18 cellular contexts compared by ENCODE assay signal in the genomic region with DNA sequence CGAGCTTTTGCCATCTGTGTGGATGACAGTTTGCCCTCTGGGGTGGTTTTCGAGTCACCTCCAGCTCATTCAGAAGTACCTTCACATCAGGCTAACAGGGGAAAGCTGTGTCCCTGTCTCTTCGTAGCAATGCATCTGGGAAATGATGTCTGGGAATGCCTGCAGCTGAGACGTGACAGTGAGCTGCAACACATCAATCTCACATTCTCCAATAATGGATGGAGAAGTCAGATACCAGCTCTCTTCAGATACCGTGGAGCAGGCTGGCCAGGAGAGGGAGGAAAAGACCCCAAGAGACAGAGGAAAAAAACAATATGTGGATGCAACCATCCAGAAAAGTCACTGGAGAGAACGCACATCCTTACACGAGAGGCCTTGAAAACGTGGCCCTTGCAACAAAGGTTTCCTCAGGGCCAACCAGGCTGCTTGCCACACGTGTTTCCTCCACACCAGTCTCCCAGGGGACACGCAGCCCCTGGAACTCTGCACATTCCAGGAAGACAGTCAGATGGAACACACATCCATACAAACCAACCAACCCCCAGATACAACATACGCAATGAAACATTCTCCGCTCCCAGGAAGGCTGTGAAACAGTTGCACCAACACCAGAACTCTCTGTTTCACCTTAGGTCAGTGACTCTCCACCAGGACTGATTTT. TPM values are rescaled to one million over a fixed set of nuclear protein-coding genes. Genes with fewer than 3 reads are reported as not detected.
DNase-seq lines count a peak whose midpoint lies in the region; ATAC-seq and TF ChIP-seq lines count a peak whose summit lies in the region.
"Had no signal": no experiment of that assay in that cellular context is flagged by ENCODE, and none has a peak within 500 bp of the region (broad histone marks: within the 10 kb centered on the region; RNA-seq: fewer than 3 reads in every experiment).

No MANE protein-coding gene starts in this region.

- H3K36me3 ChIP-seq in SK-N-SH (replicated peaks in 1 of 2; ENCODE audit: control insufficient read depth in 1 of 2, insufficient read depth in 2 of 2, low read length in 1 of 2): no peaks in the 10 kb centered on the region
- peaks cover 7% of the 10 kb centered on the region for H3K36me3 ChIP-seq in mesodermal cell (ENCODE audit: control insufficient read depth, insufficient read depth, low read length)
- H3K36me3 ChIP-seq in mesendoderm (ENCODE audit: control insufficient read depth, insufficient read depth, low read length): no peaks in the 10 kb centered on the region
- H3K36me3 ChIP-seq: HAP-1 had no signal

- TF ChIP-seq CTCF in SK-N-SH (IDR thresholded peaks at IDR 0.05): no peak

- H3K23ac ChIP-seq in mesendoderm (ENCODE audit: low read length): no peak overlapping the region

- no peak overlapping the region for H2BK5ac ChIP-seq in mesendoderm (ENCODE audit: low read length)

- TF ChIP-seq EP300 in SK-N-SH (IDR thresholded peaks at IDR 0.05; ENCODE audit: borderline replicate concordance in 1 of 2, low read depth in 1 of 2, low read length in 1 of 2): no peak

- no peak overlapping the region for H2BK15ac ChIP-seq in mesendoderm (replicated peaks; ENCODE audit: low read depth)

- H3K9me3 ChIP-seq in SK-N-SH: no peaks in the 10 kb centered on the region
- H3K9me3 ChIP-seq in mesodermal cell (ENCODE audit: control insufficient read depth, low read length): no peaks in the 10 kb centered on the region
- H3K9me3 ChIP-seq: HAP-1 had no signal

- H3K4me3 ChIP-seq in SK-N-SH (ENCODE audit: low read depth in 2 of 2, low read length in 1 of 2) (no peak overlapping the region), mesodermal cell (ENCODE audit: extremely low read depth, insufficient read depth, low read length, poor library complexity, severe bottlenecking) (no peak overlapping the region), mesendoderm (ENCODE audit: low read length) (no peak overlapping the region)
- H3K4me3 ChIP-seq: HAP-1 had no signal

- no peak overlapping the region for H2BK120ac ChIP-seq in mesendoderm (ENCODE audit: low read depth, low read length)

- ATAC-seq in SK-N-SH treated with all-trans-retinoic acid at 6 μM for 48 hours (no peak), GM21786 (IDR thresholded peaks at IDR 0.05; ENCODE audit: unreplicated experiment) (no peak)

- no peak for TF ChIP-seq RAD21 in SK-N-SH (IDR thresholded peaks at IDR 0.05; ENCODE audit: low read length)

- peak; percentile 42 for DNase-seq in SK-N-SH
- peak; percentile 25 for DNase-seq in ecto neural progenitor cell (ENCODE audit: low spot score)
- peak; percentile 61 for DNase-seq in retina
- DNase-seq in mesendoderm: no peak
- no peak for DNase-seq in COR-L47 (lab: John Stamatoyannopoulos, UW)
- DNase-seq: AML-193, DMS79 treated with DMSO at 0.1 percent for 48 hours, Karpas-422, NCI-H1417 treated with DMSO at 0.1 percent for 48 hours, NCI-H187 treated with DMSO at 0.1 percent for 48 hours, NCI-H2227 treated with DMSO at 0.1 percent for 48 hours, NCI-H524 had no signal

- no peak overlapping the region for H3K56ac ChIP-seq in mesendoderm (ENCODE audit: low read length)

- H4K20me1 ChIP-seq in SK-N-SH (ENCODE audit: insufficient read depth): no peaks in the 10 kb centered on the region

- H3F3A ChIP-seq in SK-N-SH (replicated peaks; ENCODE audit: insufficient read depth): no peaks in the 10 kb centered on the region

- H3K27ac ChIP-seq in SK-N-SH (ENCODE audit: low read depth in 2 of 2, low read length in 1 of 2) (peak overlapping the region in 1 of 2 experiments; percentile 45; a peak in 1 of 4 replicates), mesodermal cell (ENCODE audit: low read depth, low read length, severe bottlenecking) (peak overlapping the region; percentile 51), mesendoderm (ENCODE audit: low read depth, low read length) (no peak overlapping the region)
- H3K27ac ChIP-seq: 22Rv1 had no signal

- H3K4me1 ChIP-seq in SK-N-SH (ENCODE audit: control insufficient read depth in 1 of 2, insufficient read depth in 2 of 2, low read depth in 1 of 2, low read length in 1 of 2) (peaks cover 0 to 23% of the 10 kb centered on the region in 2 experiments; a peak in 1 of 4 replicates), mesodermal cell (ENCODE audit: control insufficient read depth, insufficient read depth, low read length, poor library complexity, severe bottlenecking) (no peaks in the 10 kb centered on the region), mesendoderm (ENCODE audit: control insufficient read depth, low read depth, low read length) (no peaks in the 10 kb centered on the region)
- H3K4me1 ChIP-seq: HAP-1 had no signal

- CTCF ChIA-PET in SK-N-SH (lab: Yijun Ruan, JAX): interaction anchor here (1.0 to 1.4 kb wide), 4 partner anchors 22 to 73 kb away, joined by 3 to 6 read pairs (median 4); partner anchors contain the start of gene TMEM51

- H3K79me2 ChIP-seq in SK-N-SH (ENCODE audit: insufficient read depth) (no peaks in the 10 kb centered on the region), mesendoderm (ENCODE audit: control insufficient read depth, insufficient read depth, low read length) (no peaks in the 10 kb centered on the region)

- no peak overlapping the region for H3K4ac ChIP-seq in mesendoderm (ENCODE audit: low read depth, low read length)

- 89% methylated on average over 10 of the region's 12 CpGs for WGBS in SK-N-SH (ENCODE audit: low lambda C conversion rate)
- 84 to 93% methylated on average over 4 to 7 of the region's 12 CpGs for WGBS in mesodermal cell (ENCODE audit: insufficient coverage in 2 of 2), 2 experiments
- WGBS in mesendoderm (ENCODE audit: extremely low coverage, insufficient coverage, low lambda C conversion rate): no CpG with 5 or more reads among the region's 12 CpGs

- no peak overlapping the region for H4K8ac ChIP-seq in mesendoderm (ENCODE audit: low read depth, low read length)

- POLR2A ChIA-PET in SK-N-SH (lab: Yijun Ruan, JAX): interaction anchor here (1.0 to 1.9 kb wide), 3 partner anchors 12 to 74 kb away, joined by 3 to 7 read pairs (median 3); no protein-coding TSS in a partner anchor

- no peak overlapping the region for H2AK5ac ChIP-seq in mesendoderm (ENCODE audit: low read length)

- H3K27me3 ChIP-seq in SK-N-SH (ENCODE audit: insufficient read depth) (no peaks in the 10 kb centered on the region), mesendoderm (ENCODE audit: insufficient read depth, low read length, poor library complexity) (no peaks in the 10 kb centered on the region)

- H3K18ac ChIP-seq in mesendoderm (ENCODE audit: low read length): no peak overlapping the region

- H3K4me2 ChIP-seq in SK-N-SH (no peak overlapping the region), mesendoderm (ENCODE audit: low read length) (no peak overlapping the region)

- H3K9ac ChIP-seq in SK-N-SH: no peak overlapping the region
- H3K9ac ChIP-seq in mesendoderm (ENCODE audit: low read length): no peak overlapping the region

- H2AFZ ChIP-seq in SK-N-SH (ENCODE audit: low read depth): no peak overlapping the region

- H4K5ac ChIP-seq in mesendoderm (ENCODE audit: low read length): no peak overlapping the region

- no peaks in the 10 kb centered on the region for H3K9me2 ChIP-seq in SK-N-SH

- H3K79me1 ChIP-seq in mesendoderm (ENCODE audit: low read length): no peaks in the 10 kb centered on the region

TF ChIP-seq in SK-N-SH, 30 proteins besides CTCF, POLR2A, EP300 and RAD21 (continues in another document):
- TF ChIP-seq TEAD4 (IDR thresholded peaks at IDR 0.05; ENCODE audit: borderline replicate concordance, insufficient read depth) (no peak), GATA2 (CRISPR knock-in tag; IDR thresholded peaks at IDR 0.05) (0 out of 2 replicates have a peak, but pooled peaks have one; percentile 34), TAF1 (IDR thresholded peaks at IDR 0.05; ENCODE audit: borderline replicate concordance, low read depth, low read length) (no peak)
- TF ChIP-seq, protein P1, sequence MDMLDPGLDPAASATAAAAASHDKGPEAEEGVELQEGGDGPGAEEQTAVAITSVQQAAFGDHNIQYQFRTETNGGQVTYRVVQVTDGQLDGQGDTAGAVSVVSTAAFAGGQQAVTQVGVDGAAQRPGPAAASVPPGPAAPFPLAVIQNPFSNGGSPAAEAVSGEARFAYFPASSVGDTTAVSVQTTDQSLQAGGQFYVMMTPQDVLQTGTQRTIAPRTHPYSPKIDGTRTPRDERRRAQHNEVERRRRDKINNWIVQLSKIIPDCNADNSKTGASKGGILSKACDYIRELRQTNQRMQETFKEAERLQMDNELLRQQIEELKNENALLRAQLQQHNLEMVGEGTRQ (IDR thresholded peaks at IDR 0.05; ENCODE audit: borderline replicate concordance, low read depth, low read length): no peak

TF ChIP-seq in SK-N-SH treated with all-trans-retinoic acid at 6 μM for 48 hours, 23 proteins besides CTCF, POLR2A, EP300 and RAD21 (continues in another document):
- no peak for TF ChIP-seq ARNTL (CRISPR knock-in tag; IDR thresholded peaks at IDR 0.05; ENCODE audit: borderline replicate concordance, low read depth)
- no peak for TF ChIP-seq PATZ1 (CRISPR knock-in tag; IDR thresholded peaks at IDR 0.05; ENCODE audit: borderline replicate concordance)
- TF ChIP-seq BACH2 (CRISPR knock-in tag; IDR thresholded peaks at IDR 0.05; ENCODE audit: borderline replicate concordance): no peak
- TF ChIP-seq PPARA (CRISPR knock-in tag; IDR thresholded peaks at IDR 0.05; ENCODE audit: borderline replicate concordance): no peak
- TF ChIP-seq ZFP3 (CRISPR knock-in tag; IDR thresholded peaks at IDR 0.05): no peak
- TF ChIP-seq ESRRG (CRISPR knock-in tag; IDR thresholded peaks at IDR 0.05): no peak
- TF ChIP-seq ZNF565 (CRISPR knock-in tag; conservative IDR thresholded peaks at IDR 0.05; ENCODE audit: low read depth): no peak

RNA-seq across cellular contexts. Expression of gene FHAD1, which starts 20.3 kb away (rescaled TPM):
- 0.48 and 0.55 TPM in 2 replicates for polyA plus RNA-seq in SK-N-SH (2012; rRNA removed)
- polyA plus RNA-seq in SK-N-SH (2012; cell fraction: cytosol; rRNA removed): 0.26 and 0.31 TPM in 2 replicates
- 0.82 and 1.5 TPM in 2 replicates for polyA plus RNA-seq in SK-N-SH (2012; cell fraction: nucleus; rRNA removed)
- polyA plus RNA-seq in mesodermal cell (2013, experiment 1 of 2): 1.0 TPM
- polyA plus RNA-seq in mesodermal cell (2013, experiment 2 of 2): 0.71 TPM
- 0.48 TPM for polyA plus RNA-seq in mesendoderm (2013, experiment 1 of 2)
- polyA plus RNA-seq in mesendoderm (2013, experiment 2 of 2): 0.32 TPM
- polyA plus RNA-seq: IgD-negative memory B cell had no signal

Comparison
In these comparisons a context has a peak if more than half of its experiments do, and no peak if none do; other contexts are left out.
1. DNase-seq: peak in SK-N-SH (single experiment), ecto neural progenitor cell (single experiment) and retina (single experiment); none in mesendoderm (single experiment) and COR-L47 (single experiment).